In the genomic region with DNA sequence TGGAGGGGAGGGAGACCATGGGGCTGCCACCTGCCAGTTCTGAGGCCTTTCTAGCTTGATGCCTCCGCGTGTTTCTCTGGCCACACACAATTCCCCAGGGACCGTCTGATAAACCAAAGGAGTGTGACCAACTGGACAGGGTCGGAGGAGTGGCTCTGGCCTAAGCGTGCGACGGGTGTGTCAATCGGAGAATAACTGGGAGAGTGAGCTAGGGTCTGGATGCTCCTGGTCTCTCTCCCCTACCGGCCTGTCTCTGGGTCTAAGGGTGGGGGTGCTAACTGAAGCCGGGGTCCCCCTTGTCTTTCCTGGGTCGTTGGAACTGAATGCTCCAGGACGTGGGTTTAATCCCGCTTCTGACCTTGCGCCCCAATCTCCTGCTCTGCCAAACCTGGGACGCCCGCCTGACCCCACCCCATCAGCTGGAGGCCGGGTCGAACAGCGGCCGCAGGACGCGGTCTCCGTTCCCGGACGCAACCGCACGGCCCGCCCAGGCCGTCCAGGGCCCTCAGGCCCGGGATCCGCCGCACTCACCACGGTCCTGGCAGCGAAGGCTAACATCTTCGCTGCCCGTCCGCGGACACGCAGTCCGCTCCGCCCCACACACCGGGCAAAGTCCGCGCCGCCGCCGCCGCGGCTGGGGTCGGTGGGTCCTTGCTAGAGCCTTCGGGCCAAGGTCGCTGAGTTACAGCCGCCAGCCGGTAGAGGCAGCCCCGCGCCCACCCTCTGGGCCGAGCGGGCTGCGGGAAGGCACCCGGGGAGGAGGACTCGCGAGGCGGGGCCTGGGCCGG, we compare ENCODE assay signal across 8 cellular contexts. TPM values are rescaled to one million over a fixed set of nuclear protein-coding genes. Genes with fewer than 3 reads are reported as not detected.
DNase-seq lines count a peak whose midpoint lies in the region; ATAC-seq and TF ChIP-seq lines count a peak whose summit lies in the region.

No MANE protein-coding gene starts in this region.

- H3K9ac ChIP-seq in mammary epithelial cell (ENCODE audit: insufficient read depth, low read length) (no peak overlapping the region), stomach smooth muscle (ENCODE audit: low read length in 2 of 2) (peak overlapping the region; percentile 83 to 86)

- H4K20me1 ChIP-seq in mammary epithelial cell (ENCODE audit: insufficient read depth, low read length) = no peaks in the 10 kb centered on the region

- peaks cover 11% of the 10 kb centered on the region for H3K4me1 ChIP-seq in mammary epithelial cell (ENCODE audit: insufficient read depth, low read length)
- H3K4me1 ChIP-seq in stomach smooth muscle (ENCODE audit: control insufficient read depth, insufficient read depth, low read length) = peaks cover 36% of the 10 kb centered on the region

- ATAC-seq in GM19395 (IDR thresholded peaks at IDR 0.05; ENCODE audit: unreplicated experiment) = peak; percentile 8
- no peak for ATAC-seq in GM18868 (IDR thresholded peaks at IDR 0.05; ENCODE audit: unreplicated experiment)

- peaks cover 37% of the 10 kb centered on the region for H3K79me2 ChIP-seq in mammary epithelial cell (ENCODE audit: insufficient read depth, low read length)

- H3K4me2 ChIP-seq in mammary epithelial cell (ENCODE audit: insufficient read depth, low read depth, low read length) = peak overlapping the region; percentile 79

- dilution Hi-C loops in mammary epithelial cell (cut with HindIII; ENCODE audit: low sequenced_read_pairs) = no loop called here

- in situ Hi-C loops in mammary epithelial cell (cut with MboI; ENCODE audit: low sequenced_read_pairs in 2 of 2) = no loop called here

- peak overlapping the region; percentile 48 for H3K4me3 ChIP-seq in AG09309 (ENCODE audit: control insufficient read depth, low read depth, low read length)
- peak overlapping the region; percentile 25 to 45 (median 45) for H3K4me3 ChIP-seq in mammary epithelial cell (replicated peaks in 1 of 3; ENCODE audit: insufficient read depth in 1 of 3, low read depth in 2 of 3, low read length in 3 of 3)
- H3K4me3 ChIP-seq in kidney epithelial cell (ENCODE audit: low read depth, low read length) = peak overlapping the region; percentile 85
- peak overlapping the region; percentile 80 to 86 for H3K4me3 ChIP-seq in stomach smooth muscle (ENCODE audit: low read length in 2 of 2)

- 57% methylated on average over 18 of the region's 64 CpGs for WGBS in mammary epithelial cell (ENCODE audit: low coverage, missing lambda C conversion rate)

- BruUV-seq in mammary epithelial cell (replicated peaks; lab: Mats Ljungman, UMichigan) = no TSS peak

- DNase-seq in AG09309 (ENCODE audit: low read depth) (no peak), mammary epithelial cell (no peak), kidney epithelial cell (ENCODE audit: low read depth) (no peak), activated gamma-delta T cell (lab: John Stamatoyannopoulos, UW) (no peak)

- CTCF ChIA-PET in mammary epithelial cell (lab: Charles Lee; ENCODE audit: low non-redundant PET) = interaction anchor here (0.7 kb wide), 1 partner anchor 24 kb away, joined by 4 read pairs; no protein-coding TSS in a partner anchor

- intact Hi-C loops in mammary epithelial cell (cut with micrococcal nuclease) = no loop called here

- H2AFZ ChIP-seq in mammary epithelial cell (ENCODE audit: low read depth, low read length) = peak overlapping the region; percentile 95

- H3K27me3 ChIP-seq in mammary epithelial cell (ENCODE audit: insufficient read depth, low read length) (no peaks in the 10 kb centered on the region), kidney epithelial cell (ENCODE audit: control insufficient read depth, insufficient read depth, low read length) (no peaks in the 10 kb centered on the region), stomach smooth muscle (ENCODE audit: control insufficient read depth in 1 of 2, insufficient read depth in 2 of 2, low read length in 2 of 2) (no peaks in the 10 kb centered on the region)

- H3K36me3 ChIP-seq in KOPT-K1 (ENCODE audit: insufficient read depth, low read length) (no peaks in the 10 kb centered on the region), mammary epithelial cell (ENCODE audit: insufficient read depth, low read length) (no peaks in the 10 kb centered on the region), kidney epithelial cell (ENCODE audit: control insufficient read depth, insufficient read depth, low read length) (peaks cover 1% of the 10 kb centered on the region), stomach smooth muscle (ENCODE audit: control insufficient read depth in 2 of 2, insufficient read depth in 2 of 2, low read length in 2 of 2) (peaks cover 9 to 14% of the 10 kb centered on the region in 2 donors)

- H3K9me3 ChIP-seq in KOPT-K1 (ENCODE audit: insufficient read depth, low read length, poor library complexity, severe bottlenecking) (no peaks in the 10 kb centered on the region), mammary epithelial cell (replicated peaks; ENCODE audit: insufficient read depth, low read length) (no peaks in the 10 kb centered on the region), stomach smooth muscle (ENCODE audit: control insufficient read depth in 2 of 2, low read length in 2 of 2) (no peaks in the 10 kb centered on the region)

- no peak for TF ChIP-seq CTCF in AG09309 (IDR thresholded peaks at IDR 0.05; ENCODE audit: control insufficient read depth, insufficient read depth, low read depth, low read length, missing control alignments)
- no peak for TF ChIP-seq CTCF in mammary epithelial cell (conservative IDR thresholded peaks at IDR 0.05 in 1 of 2, IDR thresholded peaks at IDR 0.05 in 1 of 2; ENCODE audit: extremely low read depth in 1 of 2, insufficient read depth in 1 of 2, low read depth in 1 of 2, low read length in 2 of 2)
- no peak for TF ChIP-seq CTCF in kidney epithelial cell (IDR thresholded peaks at IDR 0.05; ENCODE audit: insufficient read depth, low read length, poor library complexity, severe bottlenecking)

- H3K27ac ChIP-seq in KOPT-K1 (ENCODE audit: low read depth, low read length, poor library complexity, severe bottlenecking) (peak overlapping the region; percentile 7), mammary epithelial cell (ENCODE audit: insufficient read depth, low read depth, low read length) (no peak overlapping the region), stomach smooth muscle (ENCODE audit: low read length) (peak overlapping the region; percentile 73)

RNA-seq across cellular contexts. Expression of a gene that starts 0.4 kb away (rescaled TPM):
- total RNA-seq in mammary epithelial cell (10 to 100 TPM; 11.1 to 17.7 TPM), kidney epithelial cell (29.1 and 29.4 TPM in 2 replicates)
- 2.5 TPM for polyA plus RNA-seq in mammary epithelial cell
- polyA minus RNA-seq in mammary epithelial cell = 0.52 TPM

RNA-seq across cellular contexts. Expression of a gene that starts 1.1 kb away (rescaled TPM):
- total RNA-seq in mammary epithelial cell (100 to 1,000 TPM in 1 of 2 donors, 10 to 100 TPM in 1; 73.7 to 122 TPM), kidney epithelial cell (156 and 167 TPM in 2 replicates)
- 120 TPM for polyA plus RNA-seq in mammary epithelial cell
- polyA minus RNA-seq in mammary epithelial cell = 218 TPM

RNA-seq across cellular contexts. Expression of a gene that starts 29.2 kb away (rescaled TPM):
- total RNA-seq in mammary epithelial cell (10 to 100 TPM; 11.3 to 20.1 TPM), kidney epithelial cell (15.3 and 15.5 TPM in 2 replicates)
- polyA plus RNA-seq in mammary epithelial cell = 16.8 TPM
- polyA minus RNA-seq in mammary epithelial cell = 17.3 TPM
